Comparison of ENCODE assay signal across 20 cellular contexts in genomic region chr3:134228035-134228434, GRCh38. TPM values are rescaled to one million over a fixed set of nuclear protein-coding genes. Genes with fewer than 3 reads are reported as not detected.
A peak's percentile ranks its signal among the peaks of the same experiment; 100 is the strongest.
DNase-seq lines count a peak whose midpoint lies in the region; ATAC-seq and TF ChIP-seq lines count a peak whose summit lies in the region.
"Had no signal": no experiment of that assay in that cellular context is flagged by ENCODE, and none has a peak within 500 bp of the region (broad histone marks: within the 10 kb centered on the region; RNA-seq: fewer than 3 reads in every experiment).

No MANE protein-coding gene starts in this region.

- H2BK20ac ChIP-seq in IMR-90 (ENCODE audit: low read depth, low read length): no peak overlapping the region

- H3K18ac ChIP-seq in IMR-90 (ENCODE audit: low read depth, low read length): no peak overlapping the region

- in situ Hi-C loops in IMR-90 (cut with MboI; ENCODE audit: low sequenced_read_pairs): no loop called here

- H3K36me3 ChIP-seq in IMR-90 (ENCODE audit: control insufficient read depth, insufficient read depth, low read length): no peaks in the 10 kb centered on the region
- H3K36me3 ChIP-seq in fibroblast of lung (ENCODE audit: control insufficient read depth, insufficient read depth, low read length): no peaks in the 10 kb centered on the region
- H3K36me3 ChIP-seq: SJCRH30 had no signal

- no peak overlapping the region for H2AK9ac ChIP-seq in IMR-90 (replicated peaks; ENCODE audit: low read depth, low read length, poor library complexity)

- H2BK120ac ChIP-seq in IMR-90 (ENCODE audit: low read depth, low read length): no peak overlapping the region

- intact Hi-C loops in IMR-90 (cut with micrococcal nuclease): no loop called here

- peaks cover 73% of the 10 kb centered on the region for H3K79me2 ChIP-seq in fibroblast of lung (ENCODE audit: control insufficient read depth, insufficient read depth, low read length)

- no peaks in the 10 kb centered on the region for H3K36me3 Mint-ChIP-seq in activated naive CD8-positive, alpha-beta T cell
- peaks cover 6% of the 10 kb centered on the region for H3K36me3 Mint-ChIP-seq in activated naive CD8-positive, alpha-beta T cell treated with anti-CD3 and anti-CD28 coated beads, Interleukin-2, amount 50 U/mL, for 24 hours (ENCODE audit: low read depth)

- no peak overlapping the region for H3K9ac ChIP-seq in IMR-90 (ENCODE audit: low read depth, low read length)
- H3K9ac ChIP-seq in fibroblast of lung (ENCODE audit: insufficient read depth, low read length): no peak overlapping the region

- no peak overlapping the region for H3K4me3 Mint-ChIP-seq in activated naive CD8-positive, alpha-beta T cell
- H3K4me3 Mint-ChIP-seq in activated naive CD8-positive, alpha-beta T cell treated with anti-CD3 and anti-CD28 coated beads, Interleukin-2, amount 50 U/mL, for 24 hours: no peak overlapping the region
- H3K4me3 Mint-ChIP-seq: CD4-positive, CD25-positive, alpha-beta regulatory T cell had no signal

- no peaks in the 10 kb centered on the region for H3K9me3 Mint-ChIP-seq in activated naive CD8-positive, alpha-beta T cell (ENCODE audit: low read depth)
- no peaks in the 10 kb centered on the region for H3K9me3 Mint-ChIP-seq in activated naive CD8-positive, alpha-beta T cell treated with anti-CD3 and anti-CD28 coated beads, Interleukin-2, amount 50 U/mL, for 24 hours

- BruUV-seq in IMR-90 (replicated peaks; lab: Mats Ljungman, UMichigan): no TSS peak

- peaks cover 70% of the 10 kb centered on the region for H4K20me1 ChIP-seq in IMR-90 (ENCODE audit: insufficient read depth, low read length)
- H4K20me1 ChIP-seq in fibroblast of lung (ENCODE audit: control insufficient read depth, extremely low read depth, insufficient read depth, low read length): no peaks in the 10 kb centered on the region

- peak overlapping the region; percentile 42 for H3K27ac Mint-ChIP-seq in activated naive CD8-positive, alpha-beta T cell
- H3K27ac Mint-ChIP-seq in activated naive CD8-positive, alpha-beta T cell treated with anti-CD3 and anti-CD28 coated beads, Interleukin-2, amount 50 U/mL, for 24 hours: no peak overlapping the region
- H3K27ac Mint-ChIP-seq: CD4-positive, CD25-positive, alpha-beta regulatory T cell had no signal

- no peak overlapping the region for H4K8ac ChIP-seq in IMR-90 (ENCODE audit: low read depth in 2 of 2, low read length in 2 of 2)

- POLR2A ChIA-PET in IMR-90 (lab: Charles Lee; ENCODE audit: unreplicated experiment): no interaction called here

- H4K91ac ChIP-seq in IMR-90 (ENCODE audit: insufficient read depth, low read depth, low read length): no peak overlapping the region

- H3K79me1 ChIP-seq in IMR-90 (ENCODE audit: low read depth in 1 of 2, low read length in 2 of 2): peaks cover 23 to 70% of the 10 kb centered on the region in 2 experiments

- no peaks in the 10 kb centered on the region for H3K27me3 Mint-ChIP-seq in activated naive CD8-positive, alpha-beta T cell
- H3K27me3 Mint-ChIP-seq in activated naive CD8-positive, alpha-beta T cell treated with anti-CD3 and anti-CD28 coated beads, Interleukin-2, amount 50 U/mL, for 24 hours: no peaks in the 10 kb centered on the region
- H3K27me3 Mint-ChIP-seq: CD4-positive, CD25-positive, alpha-beta regulatory T cell had no signal

- dilution Hi-C loops in IMR-90 (cut with HindIII; ENCODE audit: low sequenced_read_pairs, unreplicated experiment): no loop called here

- no peak overlapping the region for H3K4ac ChIP-seq in IMR-90 (ENCODE audit: low read depth, low read length)

- no CpG with 5 or more reads among the region's 6 CpGs for WGBS in IMR-90 (ENCODE audit: extremely low coverage in 2 of 2, insufficient read length in 1 of 2), 2 experiments

- peaks cover 8% of the 10 kb centered on the region for H3K9me1 ChIP-seq in IMR-90 (ENCODE audit: insufficient read depth, low read length)

- H3K23ac ChIP-seq in IMR-90 (ENCODE audit: low read depth, low read length): no peak overlapping the region

- H3K4me1 Mint-ChIP-seq in activated naive CD8-positive, alpha-beta T cell (ENCODE audit: low read depth): peaks cover 80% of the 10 kb centered on the region
- H3K4me1 Mint-ChIP-seq in activated naive CD8-positive, alpha-beta T cell treated with anti-CD3 and anti-CD28 coated beads, Interleukin-2, amount 50 U/mL, for 24 hours: peaks cover 82% of the 10 kb centered on the region

- peak overlapping the region; percentile 62 for H2BK5ac ChIP-seq in IMR-90 (ENCODE audit: low read depth, low read length, poor library complexity, severe bottlenecking)

- ATAC-seq in activated naive CD8-positive, alpha-beta T cell treated with anti-CD3 and anti-CD28 coated beads, Interleukin-2, amount 50 U/mL, for 24 hours: no peak
- peak; percentile 72 for ATAC-seq in IMR-90 (ENCODE audit: low read depth)
- no peak for ATAC-seq in GM18861 (IDR thresholded peaks at IDR 0.05; ENCODE audit: unreplicated experiment)
- ATAC-seq: HCT116 had no signal

- H2AK5ac ChIP-seq in IMR-90 (ENCODE audit: low read depth, low read length): no peak overlapping the region

- no peak overlapping the region for H4K5ac ChIP-seq in IMR-90 (ENCODE audit: low read depth, low read length)

- no peak for TF ChIP-seq CTCF in IMR-90 (conservative IDR thresholded peaks at IDR 0.05; ENCODE audit: low read depth, low read length)
- TF ChIP-seq CTCF in fibroblast of lung (conservative IDR thresholded peaks at IDR 0.05 in 1 of 2, IDR thresholded peaks at IDR 0.05 in 1 of 2; ENCODE audit: low read depth in 1 of 2, low read length in 2 of 2): no peak

- no peaks in the 10 kb centered on the region for H3K27me3 ChIP-seq in IMR-90 (ENCODE audit: control insufficient read depth, insufficient read depth, low read length)
- H3K27me3 ChIP-seq in fibroblast of lung (ENCODE audit: control insufficient read depth, insufficient read depth, low read length): no peaks in the 10 kb centered on the region
- H3K27me3 ChIP-seq: SJCRH30 had no signal

- H3K9me3 ChIP-seq in IMR-90 (ENCODE audit: control insufficient read depth, insufficient read depth, low read length) (no peaks in the 10 kb centered on the region), fibroblast of lung (ENCODE audit: control insufficient read depth, insufficient read depth, low read depth, low read length) (no peaks in the 10 kb centered on the region)
- H3K9me3 ChIP-seq: SJCRH30 had no signal

- no peak overlapping the region for H3K56ac ChIP-seq in IMR-90 (ENCODE audit: extremely low read depth, insufficient read depth, low read length)

- H2AFZ ChIP-seq in IMR-90 (replicated peaks; ENCODE audit: low read length, poor library complexity) (no peak overlapping the region), fibroblast of lung (ENCODE audit: low read length) (no peak overlapping the region)

- no peak overlapping the region for H2BK15ac ChIP-seq in IMR-90 (ENCODE audit: low read depth, low read length)

- no peak for TF ChIP-seq RAD21 in IMR-90 (IDR thresholded peaks at IDR 0.05; ENCODE audit: low read length)

- H3K27ac ChIP-seq in IMR-90 (ENCODE audit: insufficient read depth, low read length): peak overlapping the region; percentile 38; the same call in 1 of the 2 replicates
- H3K27ac ChIP-seq in fibroblast of lung (ENCODE audit: insufficient read depth, low read length): no peak overlapping the region
- H3K27ac ChIP-seq: SJCRH30 had no signal

- H3K14ac ChIP-seq in IMR-90 (replicated peaks; ENCODE audit: low read depth, low read length): no peak overlapping the region

- CTCF ChIA-PET in IMR-90 (lab: Yijun Ruan, JAX): no interaction called here

- H3K4me2 ChIP-seq in IMR-90 (ENCODE audit: low read depth, low read length): peak overlapping the region; percentile 12; the same call in 1 of the 2 replicates
- peak overlapping the region; percentile 8 for H3K4me2 ChIP-seq in fibroblast of lung (ENCODE audit: extremely low read depth, insufficient read depth, low read length)

- H3K4me1 ChIP-seq in IMR-90 (ENCODE audit: control insufficient read depth, insufficient read depth, low read length) (peaks cover 8% of the 10 kb centered on the region), fibroblast of lung (ENCODE audit: control insufficient read depth, extremely low read depth, insufficient read depth, low read length) (no peaks in the 10 kb centered on the region)

- no peak for DNase-seq in activated naive CD8-positive, alpha-beta T cell treated with anti-CD3 and anti-CD28 coated beads, Interleukin-2, amount 50 U/mL, for 24 hours
- DNase-seq in IMR-90: peak; percentile 68
- DNase-seq in fibroblast of lung (ENCODE audit: low read depth in 2 of 2): no peak
- DNase-seq in kidney tubule cell (ENCODE audit: low spot score): no peak
- DNase-seq in hepatic stellate cell (ENCODE audit: low spot score): no peak
- DNase-seq: 8988T; ACHN; CD4-positive, CD25-positive, alpha-beta regulatory T cell; DMS53; GOT3; NCI-H1105; NCI-H1436 treated with DMSO at 0.1 percent for 48 hours; NCI-H1930; NCI-H2107; NCI-H524; NCI-H748 treated with DMSO at 0.1 percent for 48 hours; SJCRH30 had no signal

- H3K4me3 ChIP-seq in IMR-90 (ENCODE audit: insufficient read depth, low read depth, low read length) (no peak overlapping the region), fibroblast of lung (replicated peaks in 1 of 4; ENCODE audit: control extremely low read depth in 1 of 4, insufficient read depth in 1 of 4, low read depth in 3 of 4, low read length in 4 of 4) (no peak overlapping the region)
- H3K4me3 ChIP-seq: SJCRH30 had no signal

- no peak for TF ChIP-seq POLR2A in IMR-90 (IDR thresholded peaks at IDR 0.05; ENCODE audit: low read depth, low read length)

TF ChIP-seq in IMR-90, 13 proteins besides CTCF, POLR2A, EP300 and RAD21:
- TF ChIP-seq MAFK (IDR thresholded peaks at IDR 0.05; ENCODE audit: low read depth, low read length): no peak
- no peak for TF ChIP-seq USF2 (IDR thresholded peaks at IDR 0.05; ENCODE audit: low read depth, low read length)

RNA-seq across cellular contexts. Expression of gene RYK, which starts 22.6 kb away (rescaled TPM):
- total RNA-seq in IMR-90 (2012; rRNA removed): 106 TPM in 2 replicates
- polyA plus RNA-seq in IMR-90 (2012; rRNA removed): 35.0 and 42.4 TPM in 2 replicates
- 12.1 and 16.0 TPM in 2 replicates for polyA plus RNA-seq in IMR-90 (2012; cell fraction: cytosol; rRNA removed)
- polyA plus RNA-seq in IMR-90 (2012; cell fraction: nucleus; rRNA removed; ENCODE audit: low replicate concordance): 16.5 and 76.9 TPM in 2 replicates
- 102 and 112 TPM in 2 replicates for total RNA-seq in fibroblast of lung
- polyA plus RNA-seq in fibroblast of lung: 40.5 and 60.6 TPM in 2 replicates
- polyA plus RNA-seq in fibroblast of lung (2012): 37.6 and 49.6 TPM in 2 replicates
- polyA minus RNA-seq in fibroblast of lung (ENCODE audit: low replicate concordance): 31.1 and 42.1 TPM in 2 replicates
